In genomic region chr6:105981002-105981887, GRCh38 we compare ENCODE assay signal across 8 cellular contexts.
DNase-seq lines count a peak whose midpoint lies in the region; ATAC-seq, FAIRE-seq and TF ChIP-seq lines count a peak whose summit lies in the region.

No MANE protein-coding gene starts in this region.

- peak; percentile 35 for DNase-seq in activated T-cell treated with anti-CD3 and anti-CD28 coated beads, Interleukin-2, amount 50 U/mL, for 4 hours
- DNase-seq in cardiac muscle cell (ENCODE audit: low read depth in 1 of 2, low spot score in 1 of 2) (peak in 1 of 2 donors; percentile 29), A673 (ENCODE audit: low spot score) (no peak), H54 (ENCODE audit: insufficient read length, low spot score) (no peak), SW 1271 (lab: John Stamatoyannopoulos, UW) (no peak)
- peak; percentile 40 to 48 for DNase-seq in stimulated activated CD4-positive, alpha-beta T cell treated with anti-CD3 and anti-CD28 coated beads, Interleukin-2, amount 100 ng/mL, for 24 hours

- H3K36me3 ChIP-seq in cardiac muscle cell (no peaks in the 10 kb centered on the region), A673 (ENCODE audit: insufficient read depth, low read length, poor library complexity, severe bottlenecking) (no peaks in the 10 kb centered on the region)

- H3K27me3 ChIP-seq in cardiac muscle cell (peaks cover 93% of the 10 kb centered on the region), A673 (replicated peaks; ENCODE audit: insufficient read depth, low read depth, low read length, poor library complexity) (no peaks in the 10 kb centered on the region)

- no peak for TF ChIP-seq CTCF in cardiac muscle cell (IDR thresholded peaks at IDR 0.05; ENCODE audit: low read depth, low read length)
- no peak for TF ChIP-seq CTCF in A673 (conservative IDR thresholded peaks at IDR 0.05; ENCODE audit: low read depth, low read length)

- H3K4me3 ChIP-seq in cardiac muscle cell, result peak overlapping the region; percentile 25
- H3K4me3 ChIP-seq in A673 (ENCODE audit: low read depth, low read length, poor library complexity, severe bottlenecking), result no peak overlapping the region

- CTCF ChIA-PET in A673 (lab: Charles Lee), result interaction anchor here (0.5 kb wide), 1 partner anchor 41 kb away, joined by 3 read pairs; no protein-coding TSS in a partner anchor

- H3K36me3 Mint-ChIP-seq in activated T-cell treated with anti-CD3 and anti-CD28 coated beads, Interleukin-2, amount 50 U/mL, for 4 hours (ENCODE audit: insufficient read depth), result peaks cover 3% of the 10 kb centered on the region

- H3K9me3 ChIP-seq in cardiac muscle cell (ENCODE audit: low read depth) (no peaks in the 10 kb centered on the region), A673 (ENCODE audit: low read depth, low read length, poor library complexity, severe bottlenecking) (no peaks in the 10 kb centered on the region)

- TF ChIP-seq POLR2A in H54 (IDR thresholded peaks at IDR 0.05; ENCODE audit: low read depth, low read length), result no peak

- H3K4me1 ChIP-seq in cardiac muscle cell (ENCODE audit: low read depth) (peaks cover 3% of the 10 kb centered on the region), A673 (ENCODE audit: insufficient read depth, low read length, poor library complexity, severe bottlenecking) (no peaks in the 10 kb centered on the region)

- POLR2A ChIA-PET in A673 (lab: Charles Lee; ENCODE audit: low non-redundant PET), result no interaction called here

- H3K4me1 Mint-ChIP-seq in activated T-cell treated with anti-CD3 and anti-CD28 coated beads, Interleukin-2, amount 50 U/mL, for 4 hours (ENCODE audit: low read depth), result peaks cover 34% of the 10 kb centered on the region

- peak overlapping the region; percentile 81 for H3K4me3 Mint-ChIP-seq in activated T-cell treated with anti-CD3 and anti-CD28 coated beads, Interleukin-2, amount 50 U/mL, for 4 hours

- H3K27me3 Mint-ChIP-seq in activated T-cell treated with anti-CD3 and anti-CD28 coated beads, Interleukin-2, amount 50 U/mL, for 4 hours (ENCODE audit: low read depth), result peaks cover 33% of the 10 kb centered on the region

- ATAC-seq in GM21515 (IDR thresholded peaks at IDR 0.05; ENCODE audit: unreplicated experiment) (peak; percentile 52), HG02938 (IDR thresholded peaks at IDR 0.05; ENCODE audit: unreplicated experiment) (no peak)
- peak; percentile 60 to 66 for ATAC-seq in activated T-cell treated with anti-CD3 and anti-CD28 coated beads, Interleukin-2, amount 50 U/mL, for 4 hours

- H3K27ac ChIP-seq in cardiac muscle cell, result no peak overlapping the region
- no peak overlapping the region for H3K27ac ChIP-seq in A673 (ENCODE audit: low read depth, low read length, poor library complexity, severe bottlenecking)

- FAIRE-seq in H54 (lab: Jason Lieb, UNC), result no peak

- intact Hi-C loops in A673 (cut with micrococcal nuclease; ENCODE audit: unreplicated experiment), result no loop called here

- no TSS peak for BruUV-seq in A673 (replicated peaks; lab: Mats Ljungman, UMichigan)

- no peaks in the 10 kb centered on the region for H3K9me3 Mint-ChIP-seq in activated T-cell treated with anti-CD3 and anti-CD28 coated beads, Interleukin-2, amount 50 U/mL, for 4 hours

Comparison
In these comparisons a context has a peak if more than half of its experiments do, and no peak if none do; other contexts are left out.
1. DNase-seq: peak in activated T-cell treated with anti-CD3 and anti-CD28 coated beads, Interleukin-2, amount 50 U/mL, for 4 hours (single experiment) and stimulated activated CD4-positive, alpha-beta T cell treated with anti-CD3 and anti-CD28 coated beads, Interleukin-2, amount 100 ng/mL, for 24 hours (2 of 2); none in A673 (single experiment), H54 (single experiment) and SW 1271 (0 of 2).